Comparison of ENCODE assay signal across 8 cellular contexts in genomic region chr21:44872568-44873355, GRCh38. TPM values are rescaled to one million over a fixed set of nuclear protein-coding genes. Genes with fewer than 3 reads are reported as not detected.
DNase-seq lines count a peak whose midpoint lies in the region; ATAC-seq and TF ChIP-seq lines count a peak whose summit lies in the region.

No MANE protein-coding gene starts in this region.

- ATAC-seq in HG03432 (IDR thresholded peaks at IDR 0.05; ENCODE audit: unreplicated experiment) = peak; percentile 5

- H3K9me3 ChIP-seq in cardiac muscle cell (ENCODE audit: low read depth) (no peaks in the 10 kb centered on the region), parathyroid adenoma (ENCODE audit: control insufficient read depth, low read length) (no peaks in the 10 kb centered on the region)

- H3K36me3 ChIP-seq in cardiac muscle cell = no peaks in the 10 kb centered on the region
- H3K36me3 ChIP-seq in parathyroid adenoma (ENCODE audit: control insufficient read depth, insufficient read depth, low read length) = no peaks in the 10 kb centered on the region

- no peaks in the 10 kb centered on the region for H3K36me3 Mint-ChIP-seq in activated naive CD4-positive, alpha-beta T cell treated with anti-CD3 and anti-CD28 coated beads, Interleukin-2, amount 50 U/mL, for 24 hours

- peak overlapping the region; percentile 64 for H3K4me3 ChIP-seq in cardiac muscle cell
- peak overlapping the region; percentile 63 for H3K4me3 ChIP-seq in parathyroid adenoma (ENCODE audit: low read depth, low read length)

- peaks cover 63% of the 10 kb centered on the region for H3K4me1 Mint-ChIP-seq in activated naive CD4-positive, alpha-beta T cell treated with anti-CD3 and anti-CD28 coated beads, Interleukin-2, amount 50 U/mL, for 24 hours

- peaks cover 20% of the 10 kb centered on the region for H3K79me2 ChIP-seq in parathyroid adenoma

- H3K4me3 Mint-ChIP-seq in activated naive CD4-positive, alpha-beta T cell treated with anti-CD3 and anti-CD28 coated beads, Interleukin-2, amount 50 U/mL, for 24 hours = peak overlapping the region; percentile 93

- H3K4me1 ChIP-seq in cardiac muscle cell (ENCODE audit: low read depth) (peaks cover 31% of the 10 kb centered on the region), parathyroid adenoma (peaks cover 12% of the 10 kb centered on the region)

- H3K27ac Mint-ChIP-seq in activated naive CD4-positive, alpha-beta T cell treated with anti-CD3 and anti-CD28 coated beads, Interleukin-2, amount 50 U/mL, for 24 hours = peak overlapping the region; percentile 70

- peak; percentile 63 for DNase-seq in D341Med (ENCODE audit: low spot score)
- peak; percentile 47 to 55 for DNase-seq in cardiac muscle cell (ENCODE audit: low read depth in 1 of 2, low spot score in 1 of 2)
- DNase-seq in SK-N-DZ (ENCODE audit: low spot score) = no peak
- no peak for DNase-seq in GM19238 (ENCODE audit: insufficient read length, low spot score)
- DNase-seq in NCI-H82 treated with DMSO at 0.1 percent for 48 hours (lab: John Stamatoyannopoulos, UW; ENCODE audit: unreplicated experiment) = no peak

- H3K27ac ChIP-seq in cardiac muscle cell (peak overlapping the region; percentile 95), parathyroid adenoma (peak overlapping the region; percentile 42)

- H3K27me3 Mint-ChIP-seq in activated naive CD4-positive, alpha-beta T cell treated with anti-CD3 and anti-CD28 coated beads, Interleukin-2, amount 50 U/mL, for 24 hours = no peaks in the 10 kb centered on the region

- peak overlapping the region; percentile 60 for H2AFZ ChIP-seq in parathyroid adenoma

- no peak for TF ChIP-seq CTCF in cardiac muscle cell (IDR thresholded peaks at IDR 0.05; ENCODE audit: low read depth, low read length)
- TF ChIP-seq CTCF in parathyroid adenoma (IDR thresholded peaks at IDR 0.05) = no peak

- peaks cover 26% of the 10 kb centered on the region for H3K27me3 ChIP-seq in cardiac muscle cell
- no peaks in the 10 kb centered on the region for H3K27me3 ChIP-seq in parathyroid adenoma (ENCODE audit: control insufficient read depth, insufficient read depth, low read length)

- no peak overlapping the region for H3K9ac ChIP-seq in parathyroid adenoma

- H3K9me3 Mint-ChIP-seq in activated naive CD4-positive, alpha-beta T cell treated with anti-CD3 and anti-CD28 coated beads, Interleukin-2, amount 50 U/mL, for 24 hours = no peaks in the 10 kb centered on the region

- H3K4me2 ChIP-seq in parathyroid adenoma (ENCODE audit: low read length) = peak overlapping the region; percentile 54

RNA-seq across cellular contexts. Expression of gene PTTG1IP, which starts 0.7 kb away (rescaled TPM):
- 204 and 218 TPM in 2 replicates for total RNA-seq in cardiac muscle cell
- polyA plus RNA-seq in cardiac muscle cell = 240 and 253 TPM in 2 replicates
- polyA plus RNA-seq in SK-N-DZ (2014; cell fraction: cytosol; rRNA removed) = 183 and 199 TPM in 2 replicates
- 130 and 133 TPM in 2 replicates for polyA plus RNA-seq in SK-N-DZ (2014; cell fraction: nucleus; rRNA removed)

RNA-seq across cellular contexts. Expression of gene ITGB2, which starts 47.9 kb away (rescaled TPM):
- 0.25 and 0.57 TPM in 2 replicates for total RNA-seq in cardiac muscle cell
- polyA plus RNA-seq in cardiac muscle cell = 0.12 and 0.27 TPM in 2 replicates
- 0.07 TPM in 1 of 2 replicates, not detected in the other for polyA plus RNA-seq in SK-N-DZ (2014; cell fraction: cytosol; rRNA removed)
- polyA plus RNA-seq in SK-N-DZ (2014; cell fraction: nucleus; rRNA removed) = 0.13 TPM in 1 of 2 replicates, not detected in the other

RNA-seq across cellular contexts. Expression of gene SUMO3, which starts 54.9 kb away (rescaled TPM):
- 63.0 and 89.8 TPM in 2 replicates for total RNA-seq in cardiac muscle cell
- polyA plus RNA-seq in cardiac muscle cell = 95.9 and 121 TPM in 2 replicates
- 59.1 and 62.5 TPM in 2 replicates for polyA plus RNA-seq in SK-N-DZ (2014; cell fraction: cytosol; rRNA removed)
- polyA plus RNA-seq in SK-N-DZ (2014; cell fraction: nucleus; rRNA removed) = 17.8 and 27.2 TPM in 2 replicates

Comparison
In these comparisons a context has a peak if more than half of its experiments do, and no peak if none do; other contexts are left out.
1. DNase-seq: peak in D341Med (single experiment) and cardiac muscle cell (2 of 2); none in SK-N-DZ (single experiment), GM19238 (single experiment) and NCI-H82 treated with DMSO at 0.1 percent for 48 hours (single experiment).